19 cellular contexts compared by ENCODE assay signal in genomic region chr13:40475617-40476016, GRCh38.
"Had no signal": no experiment of that assay in that cellular context is flagged by ENCODE, and none has a peak within 500 bp of the region (broad histone marks: within the 10 kb centered on the region; RNA-seq: fewer than 3 reads in every experiment).

No MANE protein-coding gene starts in this region.

- DNase-seq: effector memory CD8-positive, alpha-beta T cell; erythroblast; foreskin keratinocyte; kidney; left cardiac atrium; left ventricle myocardium inferior; lower lobe of right lung; naive thymus-derived CD8-positive, alpha-beta T cell; psoas muscle; retina; stimulated activated CD4-positive, alpha-beta T cell treated with anti-CD3 and anti-CD28 coated beads, Interleukin-2, amount 100 ng/mL, for 24 hours; stimulated activated CD4-positive, alpha-beta T cell treated with anti-CD3 and anti-CD28 coated beads, Interleukin-4, amount 100 ng/mL, for 4 hours; stimulated activated naive B cell treated with anti-CD40 and anti-IgM and Interleukin-4, amounts not matched to agents 10 μg/mL and 1 μg/mL and 100 μg/mL, for 72 hours; upper lobe of left lung; uterus had no signal

- H3K4me3 ChIP-seq: hepatocyte, left ventricle myocardium inferior, lower lobe of right lung, psoas muscle, skin epidermis, upper lobe of left lung, uterus had no signal

- H2AFZ ChIP-seq: hepatocyte had no signal

- ATAC-seq: effector memory CD8-positive, alpha-beta T cell; foreskin keratinocyte; left cardiac atrium; lower lobe of right lung; naive thymus-derived CD8-positive, alpha-beta T cell; psoas muscle; sciatic nerve; stimulated activated naive B cell treated with anti-CD40 and anti-IgM and Interleukin-4, amounts not matched to agents 10 μg/mL and 1 μg/mL and 100 μg/mL, for 72 hours had no signal

- H3K9me3 ChIP-seq: left ventricle myocardium inferior, lower lobe of right lung, neutrophil, psoas muscle, upper lobe of left lung, uterus had no signal

- H3K27ac ChIP-seq: foreskin keratinocyte, hepatocyte, lower lobe of right lung, neutrophil, psoas muscle, upper lobe of left lung had no signal

- H3K27me3 ChIP-seq: foreskin keratinocyte, hepatocyte, neutrophil, upper lobe of left lung, uterus had no signal

- H3K79me2 ChIP-seq: hepatocyte had no signal

- H3K4me1 ChIP-seq: foreskin keratinocyte, uterus had no signal

- H3K36me3 ChIP-seq: left ventricle myocardium inferior, lower lobe of right lung, neutrophil, upper lobe of left lung, uterus had no signal
